11 cellular contexts compared by ENCODE assay signal in the genomic region with DNA sequence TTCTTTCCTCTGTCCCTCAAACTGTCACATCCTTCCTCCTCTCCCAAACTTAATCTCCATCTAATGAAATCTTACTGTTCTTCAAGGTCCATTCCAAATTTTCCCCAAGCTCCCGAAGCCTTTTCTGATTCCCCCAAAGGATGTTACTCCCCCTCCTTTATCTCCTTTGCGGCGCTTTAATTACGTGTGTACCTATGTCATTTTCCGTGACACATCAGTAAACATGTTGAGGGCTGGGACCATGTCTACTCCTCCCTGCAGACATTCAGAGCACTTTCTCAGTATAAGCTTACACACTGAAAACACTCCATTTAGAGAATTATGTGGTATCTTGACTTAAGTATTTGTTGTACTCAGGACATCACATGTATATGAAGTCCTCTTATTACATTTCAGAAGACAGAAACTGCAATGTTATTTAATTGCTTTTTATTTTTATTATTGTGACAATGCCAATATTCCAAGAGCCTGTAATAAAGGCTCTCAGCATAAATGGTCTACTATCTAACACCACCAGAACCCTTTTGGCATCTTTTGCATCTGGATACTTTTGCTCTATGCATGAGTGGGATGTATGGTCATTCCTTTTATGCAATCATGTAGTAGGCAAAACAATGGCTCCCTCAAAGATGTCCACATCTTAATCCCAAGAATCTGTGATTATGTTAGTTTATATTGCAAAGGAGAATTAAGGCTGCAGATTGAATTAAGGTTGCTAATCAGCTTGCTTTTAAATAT. TPM values are rescaled to one million over a fixed set of nuclear protein-coding genes. Genes with fewer than 3 reads are reported as not detected.
DNase-seq lines count a peak whose midpoint lies in the region; ATAC-seq and TF ChIP-seq lines count a peak whose summit lies in the region.
"Had no signal": no experiment of that assay in that cellular context is flagged by ENCODE, and none has a peak within 500 bp of the region (broad histone marks: within the 10 kb centered on the region; RNA-seq: fewer than 3 reads in every experiment).

No MANE protein-coding gene starts in this region.

- peak overlapping the region; percentile 74 for H3K4me3 Mint-ChIP-seq in type B pancreatic cell
- H3K4me3 Mint-ChIP-seq: neural progenitor cell had no signal

- H3K27me3 Mint-ChIP-seq in type B pancreatic cell, result peaks cover 6% of the 10 kb centered on the region

- H3K27ac ChIP-seq in left ventricle myocardium inferior (replicated peaks), result peak overlapping the region; percentile 95
- no peak overlapping the region for H3K27ac ChIP-seq in right atrium auricular region
- H3K27ac ChIP-seq in coronary artery, result no peak overlapping the region
- H3K27ac ChIP-seq: neural progenitor cell had no signal

- no peak for DNase-seq in left ventricle myocardium inferior
- no peak for DNase-seq in right atrium auricular region (ENCODE audit: low spot score)
- peak; percentile 9 for DNase-seq in NCI-H82 treated with DMSO at 0.1 percent for 48 hours (lab: John Stamatoyannopoulos, UW; ENCODE audit: unreplicated experiment)
- DNase-seq in coronary artery (ENCODE audit: low spot score), result no peak
- DNase-seq in type B pancreatic cell (ENCODE audit: extremely low spot score, unreplicated experiment), result no peak
- DNase-seq in GOT3 (lab: John Stamatoyannopoulos, UW), result no peak
- DNase-seq in effector CD4-positive, alpha-beta T cell, result no peak
- DNase-seq: HCEC 1CT had no signal

- H3K4me1 ChIP-seq in left ventricle myocardium inferior (peaks cover 33% of the 10 kb centered on the region), right atrium auricular region (peaks cover 0 to 10% of the 10 kb centered on the region in 2 donors)
- H3K4me1 ChIP-seq: neural progenitor cell had no signal

- no peaks in the 10 kb centered on the region for H3K36me3 Mint-ChIP-seq in type B pancreatic cell
- H3K36me3 Mint-ChIP-seq: neural progenitor cell had no signal

- TF ChIP-seq CTCF in left ventricle myocardium inferior (IDR thresholded peaks at IDR 0.05; ENCODE audit: borderline replicate concordance) (no peak), right atrium auricular region (IDR thresholded peaks at IDR 0.05) (no peak), coronary artery (IDR thresholded peaks at IDR 0.05) (no peak), type B pancreatic cell (conservative IDR thresholded peaks at IDR 0.05) (no peak)

- intact Hi-C loops in left ventricle myocardium inferior (cut with micrococcal nuclease), result no loop called here

- no peaks in the 10 kb centered on the region for H3K9me3 ChIP-seq in left ventricle myocardium inferior (replicated peaks)
- no peaks in the 10 kb centered on the region for H3K9me3 ChIP-seq in right atrium auricular region
- H3K9me3 ChIP-seq: thoracic aorta had no signal

- ATAC-seq in GM21619 (IDR thresholded peaks at IDR 0.05; ENCODE audit: unreplicated experiment), result no peak

- H3K4me1 Mint-ChIP-seq in type B pancreatic cell (ENCODE audit: unreplicated experiment), result peaks cover 10% of the 10 kb centered on the region
- H3K4me1 Mint-ChIP-seq: neural progenitor cell had no signal

- H3K9me3 Mint-ChIP-seq in type B pancreatic cell, result no peaks in the 10 kb centered on the region

- H3K27ac Mint-ChIP-seq in type B pancreatic cell, result peak overlapping the region; percentile 62
- H3K27ac Mint-ChIP-seq: neural progenitor cell had no signal

- peaks cover 4% of the 10 kb centered on the region for H3K27me3 ChIP-seq in left ventricle myocardium inferior (ENCODE audit: low read depth)
- H3K27me3 ChIP-seq in right atrium auricular region, result no peaks in the 10 kb centered on the region

- peak overlapping the region; percentile 83 for H3K4me3 ChIP-seq in left ventricle myocardium inferior
- no peak overlapping the region for H3K4me3 ChIP-seq in right atrium auricular region
- H3K4me3 ChIP-seq in coronary artery, result peak overlapping the region; percentile 85
- H3K4me3 ChIP-seq: neural progenitor cell had no signal

- no peaks in the 10 kb centered on the region for H3K36me3 ChIP-seq in left ventricle myocardium inferior
- no peaks in the 10 kb centered on the region for H3K36me3 ChIP-seq in right atrium auricular region
- H3K36me3 ChIP-seq: neural progenitor cell, thoracic aorta had no signal

RNA-seq across cellular contexts. Expression of a gene that starts 1.8 kb away (rescaled TPM):
- total RNA-seq in left ventricle myocardium inferior, result 2.9 TPM
- total RNA-seq in right atrium auricular region, result 1 to 10 TPM; 3.6 to 3.9 TPM
- total RNA-seq in type B pancreatic cell (ENCODE audit: low replicate concordance), result 5.8 and 18.9 TPM in 2 replicates

RNA-seq across cellular contexts. Expression of a gene that starts 26.0 kb away (rescaled TPM):
- total RNA-seq in left ventricle myocardium inferior (1.5 TPM), right atrium auricular region (1 to 10 TPM; 1.6 to 2.0 TPM), type B pancreatic cell (ENCODE audit: low replicate concordance) (3.8 and 5.1 TPM in 2 replicates)

Comparison
In these comparisons a context has a peak if more than half of its experiments do, and no peak if none do; other contexts are left out.
1. H3K4me3 ChIP-seq: peak in left ventricle myocardium inferior (single experiment) and coronary artery (single experiment); none in right atrium auricular region (0 of 2).